Comparison of ENCODE assay signal across 8 cellular contexts in the genomic region with DNA sequence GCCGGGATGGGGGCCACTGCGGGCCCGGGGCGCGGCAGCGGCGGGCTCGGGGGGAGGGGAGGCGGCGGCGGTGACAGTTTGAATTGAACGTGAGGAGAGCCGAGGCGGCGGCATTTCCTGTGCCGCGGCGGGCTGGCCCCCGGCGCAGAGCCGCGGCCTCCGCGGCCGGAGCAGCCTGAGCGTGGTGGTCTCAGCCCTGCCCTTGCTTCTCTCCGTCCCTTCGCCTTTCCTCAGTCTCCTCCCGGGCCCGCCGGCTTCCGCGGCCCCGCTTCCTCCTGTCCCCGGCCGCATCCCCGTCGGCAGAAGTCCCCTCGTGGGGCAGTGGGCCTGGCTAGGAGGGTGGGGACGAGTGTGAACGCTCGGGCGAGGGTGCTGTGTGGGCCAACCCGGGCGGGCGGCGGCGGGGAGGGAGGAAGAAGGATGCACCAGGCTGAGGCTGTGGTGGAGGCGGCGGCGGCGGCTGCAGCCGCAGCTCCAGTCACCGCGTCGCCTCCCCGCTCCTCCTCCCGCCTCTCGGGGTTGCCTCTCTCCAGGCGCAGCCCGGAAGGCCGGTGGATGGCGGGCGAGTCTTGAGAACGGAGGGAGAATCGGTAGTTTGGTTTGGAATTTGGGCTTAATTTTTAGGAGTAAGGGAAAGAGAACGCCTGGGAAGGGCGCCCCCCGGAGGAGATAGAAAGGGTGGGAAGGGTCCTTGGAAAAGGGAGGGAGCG. TPM values are rescaled to one million over a fixed set of nuclear protein-coding genes. Genes with fewer than 3 reads are reported as not detected.
DNase-seq lines count a peak whose midpoint lies in the region; ATAC-seq and TF ChIP-seq lines count a peak whose summit lies in the region.

No MANE protein-coding gene starts in this region.

- TF ChIP-seq CTCF in A673 (conservative IDR thresholded peaks at IDR 0.05; ENCODE audit: low read depth, low read length) (peak; percentile 88), kidney epithelial cell (IDR thresholded peaks at IDR 0.05; ENCODE audit: insufficient read depth, low read length, poor library complexity, severe bottlenecking) (peak; percentile 80)

- POLR2A ChIA-PET in A673 (lab: Charles Lee; ENCODE audit: low non-redundant PET) = interaction anchor here (0.5 to 0.7 kb wide), 2 partner anchors 188 to 1128 kb away, joined by 3 to 5 read pairs; no protein-coding TSS in a partner anchor

- H3K9me3 ChIP-seq in A673 (ENCODE audit: low read depth, low read length, poor library complexity, severe bottlenecking) = no peaks in the 10 kb centered on the region

- ATAC-seq in GM18508 (IDR thresholded peaks at IDR 0.05; ENCODE audit: insufficient read depth, unreplicated experiment) = peak; percentile 10
- peak; percentile 23 for ATAC-seq in HG03039 (IDR thresholded peaks at IDR 0.05; ENCODE audit: unreplicated experiment)

- CTCF ChIA-PET in A673 (lab: Charles Lee) = interaction anchor here (0.8 to 1.8 kb wide), 2 partner anchors 45 to 92 kb away, joined by 3 to 9 read pairs; no protein-coding TSS in a partner anchor

- H3K4me3 ChIP-seq in A673 (ENCODE audit: low read depth, low read length, poor library complexity, severe bottlenecking) (peak overlapping the region; percentile 95), kidney epithelial cell (ENCODE audit: low read depth, low read length) (peak overlapping the region; percentile 96)

- peaks cover 33% of the 10 kb centered on the region for H3K4me1 ChIP-seq in A673 (ENCODE audit: insufficient read depth, low read length, poor library complexity, severe bottlenecking)

- DNase-seq in A673 (ENCODE audit: low spot score) = peak; percentile 87
- DNase-seq in NCI-H2227 (lab: John Stamatoyannopoulos, UW; ENCODE audit: unreplicated experiment) = peak; percentile 73
- peak; percentile 41 to 71 (median 52) for DNase-seq in activated CD4-positive, CD25-positive, alpha-beta regulatory T cell (lab: John Stamatoyannopoulos, UW)
- DNase-seq in central memory CD4-positive, alpha-beta T cell = peak; percentile 80
- no peak for DNase-seq in kidney epithelial cell (ENCODE audit: low read depth)
- peak; percentile 54 to 63 for DNase-seq in stimulated activated CD4-positive, alpha-beta T cell treated with anti-CD3 and anti-CD28 coated beads, Interleukin-15, amount 100 ng/mL, for 48 hours (ENCODE audit: low read depth in 2 of 2)

- H3K36me3 ChIP-seq in A673 (ENCODE audit: insufficient read depth, low read length, poor library complexity, severe bottlenecking) (no peaks in the 10 kb centered on the region), kidney epithelial cell (ENCODE audit: control insufficient read depth, insufficient read depth, low read length) (no peaks in the 10 kb centered on the region)

- intact Hi-C loops in A673 (cut with micrococcal nuclease; ENCODE audit: unreplicated experiment) = loop anchor here (2.0 to 10.0 kb wide), 4 partner anchors 73 to 157 kb away; no protein-coding TSS in a partner anchor

- H3K27me3 ChIP-seq in A673 (replicated peaks; ENCODE audit: insufficient read depth, low read depth, low read length, poor library complexity) (no peaks in the 10 kb centered on the region), kidney epithelial cell (ENCODE audit: control insufficient read depth, insufficient read depth, low read length) (no peaks in the 10 kb centered on the region)

- no TSS peak for BruUV-seq in A673 (replicated peaks; lab: Mats Ljungman, UMichigan)

- H3K27ac ChIP-seq in A673 (ENCODE audit: low read depth, low read length, poor library complexity, severe bottlenecking) = peak overlapping the region; percentile 97

RNA-seq across cellular contexts. Expression of gene SEPTIN7, which starts 0.7 kb away (rescaled TPM):
- 295 TPM in 2 replicates for total RNA-seq in A673 (2021)
- total RNA-seq in kidney epithelial cell = 147 and 175 TPM in 2 replicates
